ENCODE assay signal across 1 cellular context in genomic region chr1:19596719-19597462, GRCh38.
A peak's percentile ranks its signal among the peaks of the same experiment; 100 is the strongest.
TF ChIP-seq lines count a peak whose summit lies in the region.

No MANE protein-coding gene starts in this region.

TF ChIP-seq in HepG2, 621 proteins besides CTCF, POLR2A, EP300 and RAD21 (continued from another document and continues in another):
- TF ChIP-seq ZNF710 (CRISPR knock-in tag; IDR thresholded peaks at IDR 0.05; ENCODE audit: borderline replicate concordance) (no peak; the same call in 1 of the 2 replicates), ZNF543 (CRISPR knock-in tag; IDR thresholded peaks at IDR 0.05) (peak; percentile 82), ZNF331 (CRISPR knock-in tag; IDR thresholded peaks at IDR 0.05) (0 out of 2 replicates have a peak, but pooled peaks have one; percentile 4), KMT2A (CRISPR knock-in tag; IDR thresholded peaks at IDR 0.05) (peak; percentile 91), ZNF749 (CRISPR knock-in tag; IDR thresholded peaks at IDR 0.05; ENCODE audit: borderline replicate concordance) (no peak; the same call in none of the 2 replicates), NCOA1 (CRISPR knock-in tag; IDR thresholded peaks at IDR 0.05) (no peak), MLXIP (CRISPR knock-in tag; IDR thresholded peaks at IDR 0.05; ENCODE audit: borderline replicate concordance) (no peak), ZNF678 (CRISPR knock-in tag; IDR thresholded peaks at IDR 0.05) (no peak), CCAR2 (optimal IDR thresholded peaks at IDR 0.05; ENCODE audit: low read depth, low read length) (no peak), ZNF766 (CRISPR knock-in tag; IDR thresholded peaks at IDR 0.05; ENCODE audit: borderline replicate concordance) (no peak), SYNCRIP (IDR thresholded peaks at IDR 0.05; ENCODE audit: insufficient read depth, low read depth, low read length) (no peak), ZNF382 (CRISPR knock-in tag; IDR thresholded peaks at IDR 0.05; ENCODE audit: borderline replicate concordance) (no peak), ARID5B (CRISPR knock-in tag; IDR thresholded peaks at IDR 0.05) (no peak), PPARG (CRISPR knock-in tag; conservative IDR thresholded peaks at IDR 0.05) (no peak; the same call in 1 of the 2 replicates), NFATC3 (CRISPR knock-in tag; IDR thresholded peaks at IDR 0.05) (no peak), ASH2L (IDR thresholded peaks at IDR 0.05; ENCODE audit: insufficient read length, low read depth, low read length) (peak; percentile 56), ZNF589 (CRISPR knock-in tag; conservative IDR thresholded peaks at IDR 0.05) (no peak), ELF3 (CRISPR knock-in tag; IDR thresholded peaks at IDR 0.05) (peak; percentile 53; the same call in 1 of the 2 replicates), ZZZ3 (CRISPR knock-in tag; IDR thresholded peaks at IDR 0.05; ENCODE audit: borderline replicate concordance) (peak; percentile 92), CREBL2 (CRISPR knock-in tag; IDR thresholded peaks at IDR 0.05; ENCODE audit: borderline replicate concordance) (no peak), ZNF576 (CRISPR knock-in tag; IDR thresholded peaks at IDR 0.05) (no peak), ZNF335 (CRISPR knock-in tag; IDR thresholded peaks at IDR 0.05) (no peak), KLF16 (CRISPR knock-in tag; IDR thresholded peaks at IDR 0.05) (peak in 1 of 2 experiments; percentile 43; a peak in 1 of 4 replicates), TAF1 (CRISPR knock-in tag; IDR thresholded peaks at IDR 0.05) (peak; percentile 90), FOXM1 (CRISPR knock-in tag; IDR thresholded peaks at IDR 0.05) (no peak), ZNF737 (CRISPR knock-in tag; IDR thresholded peaks at IDR 0.05; ENCODE audit: borderline replicate concordance) (no peak), ZNF563 (CRISPR knock-in tag; IDR thresholded peaks at IDR 0.05) (peak; percentile 76), SUZ12 (IDR thresholded peaks at IDR 0.05; ENCODE audit: low read depth, low read length) (no peak), STAT6 (CRISPR knock-in tag; IDR thresholded peaks at IDR 0.05; ENCODE audit: borderline replicate concordance) (no peak), PBX3 (CRISPR knock-in tag; IDR thresholded peaks at IDR 0.05; ENCODE audit: borderline replicate concordance) (no peak), ZNF280B (CRISPR knock-in tag; IDR thresholded peaks at IDR 0.05; ENCODE audit: borderline replicate concordance) (no peak), SIN3A (IDR thresholded peaks at IDR 0.05; ENCODE audit: borderline replicate concordance, low read depth, low read length) (peak; percentile 84; the same call in 1 of the 2 replicates), ZNF274 (CRISPR knock-in tag; IDR thresholded peaks at IDR 0.05) (no peak), KAT7 (CRISPR knock-in tag; IDR thresholded peaks at IDR 0.05; ENCODE audit: borderline replicate concordance) (peak; percentile 87; the same call in 1 of the 2 replicates), BRF2 (CRISPR knock-in tag; IDR thresholded peaks at IDR 0.05) (no peak; the same call in 1 of the 2 replicates), PATZ1 (CRISPR knock-in tag; IDR thresholded peaks at IDR 0.05) (peak; percentile 75), NAIF1 (CRISPR knock-in tag; IDR thresholded peaks at IDR 0.05; ENCODE audit: borderline replicate concordance) (peak; percentile 43; the same call in 1 of the 2 replicates), TFDP1 (CRISPR knock-in tag; IDR thresholded peaks at IDR 0.05; ENCODE audit: borderline replicate concordance) (no peak), ZFP36 (IDR thresholded peaks at IDR 0.05; ENCODE audit: borderline replicate concordance, low read depth, low read length, partially characterized antibody) (no peak), MEIS1 (CRISPR knock-in tag; IDR thresholded peaks at IDR 0.05; ENCODE audit: borderline replicate concordance) (peak; percentile 93), YEATS4 (CRISPR knock-in tag; IDR thresholded peaks at IDR 0.05; ENCODE audit: borderline replicate concordance) (peak; percentile 55; the same call in 1 of the 2 replicates)
